ENCODE assay signal across 10 cellular contexts in genomic region chr20:59030911-59031310, GRCh38. TPM values are rescaled to one million over a fixed set of nuclear protein-coding genes. Genes with fewer than 3 reads are reported as not detected.
DNase-seq lines count a peak whose midpoint lies in the region; ATAC-seq and TF ChIP-seq lines count a peak whose summit lies in the region.
"Had no signal": no experiment of that assay in that cellular context is flagged by ENCODE, and none has a peak within 500 bp of the region (broad histone marks: within the 10 kb centered on the region; RNA-seq: fewer than 3 reads in every experiment).

No MANE protein-coding gene starts in this region.

- H3K23ac ChIP-seq in IMR-90 (ENCODE audit: low read depth, low read length), result peak overlapping the region; percentile 99

- no peak overlapping the region for H3K56ac ChIP-seq in IMR-90 (ENCODE audit: extremely low read depth, insufficient read depth, low read length)

- peaks cover 7% of the 10 kb centered on the region for H3K9me1 ChIP-seq in IMR-90 (ENCODE audit: insufficient read depth, low read length)

- peaks cover 15 to 46% of the 10 kb centered on the region in 2 experiments for H3K79me1 ChIP-seq in IMR-90 (ENCODE audit: low read depth in 1 of 2, low read length in 2 of 2)

- peaks cover 53% of the 10 kb centered on the region for H3K4me1 Mint-ChIP-seq in central memory CD8-positive, alpha-beta T cell
- H3K4me1 Mint-ChIP-seq in naive thymus-derived CD8-positive, alpha-beta T cell, result peaks cover 32 to 61% (median 58%) of the 10 kb centered on the region in 4 donors

- no peak overlapping the region for H3K9ac ChIP-seq in IMR-90 (ENCODE audit: low read depth, low read length)

- peak overlapping the region; percentile 93 for H2BK5ac ChIP-seq in IMR-90 (ENCODE audit: low read depth, low read length, poor library complexity, severe bottlenecking)

- no peaks in the 10 kb centered on the region for H3K9me3 Mint-ChIP-seq in central memory CD8-positive, alpha-beta T cell
- no peaks in the 10 kb centered on the region for H3K9me3 Mint-ChIP-seq in naive thymus-derived CD8-positive, alpha-beta T cell

- TF ChIP-seq POLR2A in IMR-90 (IDR thresholded peaks at IDR 0.05; ENCODE audit: low read depth, low read length), result no peak

- intact Hi-C loops in IMR-90 (cut with micrococcal nuclease), result loop anchor here (5.0 kb wide), 2 partner anchors 139 to 159 kb away; no protein-coding TSS in a partner anchor

- DNase-seq in AG09309 (ENCODE audit: low read depth), result no peak
- DNase-seq in IMR-90, result no peak
- DNase-seq in central memory CD8-positive, alpha-beta T cell (ENCODE audit: low spot score in 2 of 2), result no peak
- no peak for DNase-seq in naive thymus-derived CD8-positive, alpha-beta T cell
- DNase-seq in NCI-H524 (lab: John Stamatoyannopoulos, UW), result no peak
- DNase-seq in NCI-H2196 (lab: John Stamatoyannopoulos, UW; ENCODE audit: unreplicated experiment), result no peak
- DNase-seq in ecto neural progenitor cell (ENCODE audit: low spot score), result no peak
- DNase-seq: Kasumi-1 had no signal

- 0 out of 3 replicates have a peak overlapping the region, but pooled peaks have one; percentile 48 for H2BK15ac ChIP-seq in IMR-90 (ENCODE audit: low read depth, low read length)

- H3K4me3 Mint-ChIP-seq in central memory CD8-positive, alpha-beta T cell, result peak overlapping the region; percentile 87
- peak overlapping the region; percentile 87 to 97 (median 94) for H3K4me3 Mint-ChIP-seq in naive thymus-derived CD8-positive, alpha-beta T cell

- peak overlapping the region in 1 of 2 experiments; percentile 46; a peak in 1 of 4 replicates for H4K8ac ChIP-seq in IMR-90 (ENCODE audit: low read depth in 2 of 2, low read length in 2 of 2)

- no peak for TF ChIP-seq CTCF in AG09309 (IDR thresholded peaks at IDR 0.05; ENCODE audit: control insufficient read depth, insufficient read depth, low read depth, low read length, missing control alignments)
- no peak for TF ChIP-seq CTCF in IMR-90 (conservative IDR thresholded peaks at IDR 0.05; ENCODE audit: low read depth, low read length)

- no peaks in the 10 kb centered on the region for H3K27me3 Mint-ChIP-seq in central memory CD8-positive, alpha-beta T cell
- H3K27me3 Mint-ChIP-seq in naive thymus-derived CD8-positive, alpha-beta T cell, result no peaks in the 10 kb centered on the region

- H3K14ac ChIP-seq in IMR-90 (replicated peaks; ENCODE audit: low read depth, low read length), result peak overlapping the region; percentile 97

- H3K27ac ChIP-seq in IMR-90 (ENCODE audit: insufficient read depth, low read length), result no peak overlapping the region

- peaks cover 9% of the 10 kb centered on the region for H3K4me1 ChIP-seq in IMR-90 (ENCODE audit: control insufficient read depth, insufficient read depth, low read length)

- peak overlapping the region; percentile 78 for H3K27ac Mint-ChIP-seq in central memory CD8-positive, alpha-beta T cell (ENCODE audit: low read depth)
- peak overlapping the region in 8 of 10 donors; percentile 61 to 97 (median 96) for H3K27ac Mint-ChIP-seq in naive thymus-derived CD8-positive, alpha-beta T cell

- H3K18ac ChIP-seq in IMR-90 (ENCODE audit: low read depth, low read length), result no peak overlapping the region

- no peak overlapping the region for H4K91ac ChIP-seq in IMR-90 (ENCODE audit: insufficient read depth, low read depth, low read length)

- POLR2A ChIA-PET in IMR-90 (lab: Charles Lee; ENCODE audit: unreplicated experiment), result no interaction called here
- POLR2A ChIA-PET in naive thymus-derived CD8-positive, alpha-beta T cell (lab: Charles Lee), result interaction anchor here (0.5 to 4.1 kb wide), 11 partner anchors 11 to 370 kb away, joined by 3 to 72 read pairs (median 12); partner anchors contain the start of genes NELFCD and PRELID3B

- H3K4me2 ChIP-seq in IMR-90 (ENCODE audit: low read depth, low read length), result peak overlapping the region; percentile 96

- H3K4ac ChIP-seq in IMR-90 (ENCODE audit: low read depth, low read length), result peak overlapping the region; percentile 99; the same call in 1 of the 2 replicates

- peak overlapping the region; percentile 75; the same call in 1 of the 2 replicates for H3K4me3 ChIP-seq in AG09309 (ENCODE audit: control insufficient read depth, low read depth, low read length)
- peak overlapping the region; percentile 93 for H3K4me3 ChIP-seq in IMR-90 (ENCODE audit: insufficient read depth, low read depth, low read length)

- no peak overlapping the region; the same call in 1 of the 2 replicates for H4K5ac ChIP-seq in IMR-90 (ENCODE audit: low read depth, low read length)

- BruUV-seq in IMR-90 (replicated peaks; lab: Mats Ljungman, UMichigan), result no TSS peak

- peak overlapping the region; percentile 85; the same call in 1 of the 2 replicates for H2AK5ac ChIP-seq in IMR-90 (ENCODE audit: low read depth, low read length)

- no peak overlapping the region for H2BK120ac ChIP-seq in IMR-90 (ENCODE audit: low read depth, low read length)

- CTCF ChIA-PET in IMR-90 (lab: Yijun Ruan, JAX), result interaction anchor here (1.4 kb wide), 1 partner anchor 13 kb away, joined by 5 read pairs; the partner anchor contains the start of gene PRELID3B

- ATAC-seq in IMR-90 (ENCODE audit: low read depth), result no peak
- no peak for ATAC-seq in central memory CD8-positive, alpha-beta T cell (replicated peaks; ENCODE audit: extremely low read depth, poor library complexity, severe bottlenecking)
- ATAC-seq in naive thymus-derived CD8-positive, alpha-beta T cell, result no peak
- no peak for ATAC-seq in HG02610 (IDR thresholded peaks at IDR 0.05; ENCODE audit: unreplicated experiment)

- peaks cover 33% of the 10 kb centered on the region for H4K20me1 ChIP-seq in IMR-90 (ENCODE audit: insufficient read depth, low read length)

- H2BK20ac ChIP-seq in IMR-90 (ENCODE audit: low read depth, low read length), result no peak overlapping the region

- peaks cover 15% of the 10 kb centered on the region for H3K36me3 ChIP-seq in IMR-90 (ENCODE audit: control insufficient read depth, insufficient read depth, low read length)

- dilution Hi-C loops in IMR-90 (cut with HindIII; ENCODE audit: low sequenced_read_pairs, unreplicated experiment), result no loop called here

- no peak overlapping the region for H2AK9ac ChIP-seq in IMR-90 (replicated peaks; ENCODE audit: low read depth, low read length, poor library complexity)

- WGBS in IMR-90 (ENCODE audit: extremely low coverage in 2 of 2, insufficient read length in 1 of 2), 2 experiments, result no CpG with 5 or more reads among the region's 2 CpGs

- no peak for TF ChIP-seq RAD21 in IMR-90 (IDR thresholded peaks at IDR 0.05; ENCODE audit: low read length)

- in situ Hi-C loops in IMR-90 (cut with MboI; ENCODE audit: low sequenced_read_pairs), result loop anchor here (25.0 kb wide), 3 partner anchors 794 to 1644 kb away; partner anchors contain the start of genes ANKRD60 and RBM38

- no peaks in the 10 kb centered on the region for H3K27me3 ChIP-seq in IMR-90 (ENCODE audit: control insufficient read depth, insufficient read depth, low read length)
- H3K27me3 ChIP-seq: adrenal gland had no signal

- no peak overlapping the region for H2AFZ ChIP-seq in IMR-90 (replicated peaks; ENCODE audit: low read length, poor library complexity)

- no peaks in the 10 kb centered on the region for H3K9me3 ChIP-seq in IMR-90 (ENCODE audit: control insufficient read depth, insufficient read depth, low read length)
- H3K9me3 ChIP-seq: adrenal gland had no signal

- H3K36me3 Mint-ChIP-seq in central memory CD8-positive, alpha-beta T cell (ENCODE audit: insufficient read depth), result peaks cover 59% of the 10 kb centered on the region
- peaks cover 6 to 71% (median 27%) of the 10 kb centered on the region in 3 donors for H3K36me3 Mint-ChIP-seq in naive thymus-derived CD8-positive, alpha-beta T cell

TF ChIP-seq in IMR-90, 13 proteins besides CTCF, POLR2A, EP300 and RAD21 (continues in another document):
- TF ChIP-seq BHLHE40 (IDR thresholded peaks at IDR 0.05; ENCODE audit: low read depth, low read length), result no peak
- TF ChIP-seq RFX5 (IDR thresholded peaks at IDR 0.05; ENCODE audit: low read depth, low read length), result no peak
- no peak for TF ChIP-seq FOS (IDR thresholded peaks at IDR 0.05; ENCODE audit: low read depth, low read length)
- TF ChIP-seq NFE2L2 (IDR thresholded peaks at IDR 0.05; ENCODE audit: low read depth, low read length), result no peak

RNA-seq across cellular contexts. Expression of gene ATP5F1E, which starts 1.2 kb away (rescaled TPM):
- 3.8 and 12.2 TPM in 2 replicates for total RNA-seq in IMR-90 (2012; rRNA removed)
- 34.5 and 42.6 TPM in 2 replicates for polyA plus RNA-seq in IMR-90 (2012; rRNA removed)
- polyA plus RNA-seq in IMR-90 (2012; cell fraction: cytosol; rRNA removed), result 9.0 and 19.1 TPM in 2 replicates
- 1.8 and 10.5 TPM in 2 replicates for polyA plus RNA-seq in IMR-90 (2012; cell fraction: nucleus; rRNA removed; ENCODE audit: low replicate concordance)
- total RNA-seq in naive thymus-derived CD8-positive, alpha-beta T cell, result 10 to 100 TPM; 78.2 to 80.3 TPM
- polyA plus RNA-seq in naive thymus-derived CD8-positive, alpha-beta T cell, result 100 to 1,000 TPM in 1 of 3 donors, 10 to 100 TPM in 2; 66.9 to 118 (median 91.4) TPM

RNA-seq across cellular contexts. Expression of gene PRELID3B, which starts 11.7 kb away (rescaled TPM):
- 41.9 and 80.8 TPM in 2 replicates for total RNA-seq in IMR-90 (2012; rRNA removed)
- 18.0 and 24.8 TPM in 2 replicates for polyA plus RNA-seq in IMR-90 (2012; rRNA removed)
- 3.3 and 4.8 TPM in 2 replicates for polyA plus RNA-seq in IMR-90 (2012; cell fraction: cytosol; rRNA removed)
- 1.4 and 8.0 TPM in 2 replicates for polyA plus RNA-seq in IMR-90 (2012; cell fraction: nucleus; rRNA removed; ENCODE audit: low replicate concordance)
- 10 to 100 TPM; 37.9 to 45.4 TPM for total RNA-seq in naive thymus-derived CD8-positive, alpha-beta T cell
- polyA plus RNA-seq in naive thymus-derived CD8-positive, alpha-beta T cell, result 10 to 100 TPM; 26.8 to 27.9 (median 26.9) TPM

RNA-seq across cellular contexts. Expression of gene TUBB1, which starts 11.7 kb away (rescaled TPM):
- not detected in 2 replicates for total RNA-seq in IMR-90 (2012; rRNA removed)
- not detected in 2 replicates for polyA plus RNA-seq in IMR-90 (2012; rRNA removed)
- not detected in 2 replicates for polyA plus RNA-seq in IMR-90 (2012; cell fraction: cytosol; rRNA removed)
- polyA plus RNA-seq in IMR-90 (2012; cell fraction: nucleus; rRNA removed; ENCODE audit: low replicate concordance), result 0.02 TPM in 1 of 2 replicates, not detected in the other
- total RNA-seq in naive thymus-derived CD8-positive, alpha-beta T cell, result not detected
- polyA plus RNA-seq in naive thymus-derived CD8-positive, alpha-beta T cell, result under 1 TPM in 1 of 3 donors, not detected in 2; 0.05 TPM

RNA-seq across cellular contexts. Expression of gene CTSZ, which starts 23.9 kb away (rescaled TPM):
- total RNA-seq in IMR-90 (2012; rRNA removed), result 43.6 and 46.1 TPM in 2 replicates
- polyA plus RNA-seq in IMR-90 (2012; rRNA removed), result 82.8 and 88.5 TPM in 2 replicates
- 78.1 and 134 TPM in 2 replicates for polyA plus RNA-seq in IMR-90 (2012; cell fraction: cytosol; rRNA removed)
- polyA plus RNA-seq in IMR-90 (2012; cell fraction: nucleus; rRNA removed; ENCODE audit: low replicate concordance), result 37.6 and 39.3 TPM in 2 replicates
- 10 to 100 TPM; 15.8 to 19.1 TPM for total RNA-seq in naive thymus-derived CD8-positive, alpha-beta T cell
- 1 to 10 TPM in 2 of 3 donors, under 1 TPM in 1; 0.60 to 2.9 (median 1.0) TPM for polyA plus RNA-seq in naive thymus-derived CD8-positive, alpha-beta T cell

RNA-seq across cellular contexts. Expression of gene NELFCD, which starts 49.9 kb away (rescaled TPM):
- 82.2 and 94.1 TPM in 2 replicates for total RNA-seq in IMR-90 (2012; rRNA removed)
- polyA plus RNA-seq in IMR-90 (2012; rRNA removed), result 85.7 and 88.9 TPM in 2 replicates
- 41.7 and 69.9 TPM in 2 replicates for polyA plus RNA-seq in IMR-90 (2012; cell fraction: cytosol; rRNA removed)
- 137 and 278 TPM in 2 replicates for polyA plus RNA-seq in IMR-90 (2012; cell fraction: nucleus; rRNA removed; ENCODE audit: low replicate concordance)
- total RNA-seq in naive thymus-derived CD8-positive, alpha-beta T cell, result 100 to 1,000 TPM in 1 of 2 experiments, 10 to 100 TPM in 1; 92.4 to 101 TPM
- 10 to 100 TPM; 63.6 to 76.5 (median 74.0) TPM for polyA plus RNA-seq in naive thymus-derived CD8-positive, alpha-beta T cell
